Comparison of ENCODE assay signal across 1 cellular context in the genomic region with DNA sequence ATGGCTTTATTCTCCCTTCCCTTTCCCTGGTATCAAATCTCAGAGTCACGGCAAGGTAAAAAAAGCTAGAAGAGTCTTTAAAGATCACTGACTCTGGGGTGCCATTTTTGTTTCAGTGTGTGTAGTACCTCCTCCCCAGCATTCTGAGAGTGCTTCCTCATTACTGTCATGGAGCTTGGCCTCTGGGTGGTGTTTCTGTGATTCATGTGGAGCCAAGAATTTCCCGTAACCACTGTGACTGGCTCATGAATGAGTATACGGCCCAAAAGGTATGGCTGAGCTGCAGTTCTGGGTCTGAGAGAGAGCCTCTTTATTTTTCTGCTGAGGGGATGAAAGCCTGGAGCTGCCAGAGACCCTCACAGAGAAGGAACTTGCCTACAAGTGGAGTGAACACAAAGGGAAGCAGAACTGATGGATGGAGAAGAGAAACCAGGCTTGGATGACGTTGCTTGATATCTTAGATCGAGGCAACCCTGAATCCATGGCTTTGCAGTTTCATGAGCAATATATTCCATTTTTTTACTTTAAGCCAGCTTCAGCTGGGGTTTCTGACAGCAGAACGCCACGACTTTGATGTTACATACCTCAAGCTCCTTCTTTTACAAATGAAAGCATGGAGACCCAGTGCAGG.
TF ChIP-seq lines count a peak whose summit lies in the region.

No MANE protein-coding gene starts in this region.

TF ChIP-seq in GM23338, 12 proteins besides CTCF, POLR2A, EP300 and RAD21 (continued from another document):
- TF ChIP-seq, protein P1, sequence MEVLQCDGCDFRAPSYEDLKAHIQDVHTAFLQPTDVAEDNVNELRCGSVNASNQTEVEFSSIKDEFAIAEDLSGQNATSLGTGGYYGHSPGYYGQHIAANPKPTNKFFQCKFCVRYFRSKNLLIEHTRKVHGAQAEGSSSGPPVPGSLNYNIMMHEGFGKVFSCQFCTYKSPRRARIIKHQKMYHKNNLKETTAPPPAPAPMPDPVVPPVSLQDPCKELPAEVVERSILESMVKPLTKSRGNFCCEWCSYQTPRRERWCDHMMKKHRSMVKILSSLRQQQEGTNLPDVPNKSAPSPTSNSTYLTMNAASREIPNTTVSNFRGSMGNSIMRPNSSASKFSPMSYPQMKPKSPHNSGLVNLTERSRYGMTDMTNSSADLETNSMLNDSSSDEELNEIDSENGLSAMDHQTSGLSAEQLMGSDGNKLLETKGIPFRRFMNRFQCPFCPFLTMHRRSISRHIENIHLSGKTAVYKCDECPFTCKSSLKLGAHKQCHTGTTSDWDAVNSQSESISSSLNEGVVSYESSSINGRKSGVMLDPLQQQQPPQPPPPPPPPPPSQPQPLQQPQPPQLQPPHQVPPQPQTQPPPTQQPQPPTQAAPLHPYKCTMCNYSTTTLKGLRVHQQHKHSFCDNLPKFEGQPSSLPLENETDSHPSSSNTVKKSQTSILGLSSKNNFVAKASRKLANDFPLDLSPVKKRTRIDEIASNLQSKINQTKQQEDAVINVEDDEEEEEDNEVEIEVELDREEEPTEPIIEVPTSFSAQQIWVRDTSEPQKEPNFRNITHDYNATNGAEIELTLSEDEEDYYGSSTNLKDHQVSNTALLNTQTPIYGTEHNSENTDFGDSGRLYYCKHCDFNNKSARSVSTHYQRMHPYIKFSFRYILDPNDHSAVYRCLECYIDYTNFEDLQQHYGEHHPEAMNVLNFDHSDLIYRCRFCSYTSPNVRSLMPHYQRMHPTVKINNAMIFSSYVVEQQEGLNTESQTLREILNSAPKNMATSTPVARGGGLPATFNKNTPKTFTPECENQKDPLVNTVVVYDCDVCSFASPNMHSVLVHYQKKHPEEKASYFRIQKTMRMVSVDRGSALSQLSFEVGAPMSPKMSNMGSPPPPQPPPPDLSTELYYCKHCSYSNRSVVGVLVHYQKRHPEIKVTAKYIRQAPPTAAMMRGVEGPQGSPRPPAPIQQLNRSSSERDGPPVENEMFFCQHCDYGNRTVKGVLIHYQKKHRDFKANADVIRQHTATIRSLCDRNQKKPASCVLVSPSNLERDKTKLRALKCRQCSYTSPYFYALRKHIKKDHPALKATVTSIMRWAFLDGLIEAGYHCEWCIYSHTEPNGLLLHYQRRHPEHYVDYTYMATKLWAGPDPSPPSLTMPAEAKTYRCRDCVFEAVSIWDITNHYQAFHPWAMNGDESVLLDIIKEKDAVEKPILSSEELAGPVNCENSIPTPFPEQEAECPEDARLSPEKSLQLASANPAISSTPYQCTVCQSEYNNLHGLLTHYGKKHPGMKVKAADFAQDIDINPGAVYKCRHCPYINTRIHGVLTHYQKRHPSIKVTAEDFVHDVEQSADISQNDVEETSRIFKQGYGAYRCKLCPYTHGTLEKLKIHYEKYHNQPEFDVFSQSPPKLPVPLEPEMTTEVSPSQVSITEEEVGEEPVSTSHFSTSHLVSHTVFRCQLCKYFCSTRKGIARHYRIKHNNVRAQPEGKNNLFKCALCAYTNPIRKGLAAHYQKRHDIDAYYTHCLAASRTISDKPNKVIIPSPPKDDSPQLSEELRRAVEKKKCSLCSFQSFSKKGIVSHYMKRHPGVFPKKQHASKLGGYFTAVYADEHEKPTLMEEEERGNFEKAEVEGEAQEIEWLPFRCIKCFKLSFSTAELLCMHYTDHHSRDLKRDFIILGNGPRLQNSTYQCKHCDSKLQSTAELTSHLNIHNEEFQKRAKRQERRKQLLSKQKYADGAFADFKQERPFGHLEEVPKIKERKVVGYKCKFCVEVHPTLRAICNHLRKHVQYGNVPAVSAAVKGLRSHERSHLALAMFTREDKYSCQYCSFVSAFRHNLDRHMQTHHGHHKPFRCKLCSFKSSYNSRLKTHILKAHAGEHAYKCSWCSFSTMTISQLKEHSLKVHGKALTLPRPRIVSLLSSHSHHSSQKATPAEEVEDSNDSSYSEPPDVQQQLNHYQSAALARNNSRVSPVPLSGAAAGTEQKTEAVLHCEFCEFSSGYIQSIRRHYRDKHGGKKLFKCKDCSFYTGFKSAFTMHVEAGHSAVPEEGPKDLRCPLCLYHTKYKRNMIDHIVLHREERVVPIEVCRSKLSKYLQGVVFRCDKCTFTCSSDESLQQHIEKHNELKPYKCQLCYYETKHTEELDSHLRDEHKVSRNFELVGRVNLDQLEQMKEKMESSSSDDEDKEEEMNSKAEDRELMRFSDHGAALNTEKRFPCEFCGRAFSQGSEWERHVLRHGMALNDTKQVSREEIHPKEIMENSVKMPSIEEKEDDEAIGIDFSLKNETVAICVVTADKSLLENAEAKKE (CRISPR knock-in tag; IDR thresholded peaks at IDR 0.05) = no peak
- no peak for TF ChIP-seq ZNF331 (CRISPR knock-in tag; IDR thresholded peaks at IDR 0.05; ENCODE audit: low read depth)
- TF ChIP-seq POLR2AphosphoS5 (IDR thresholded peaks at IDR 0.05; ENCODE audit: low read depth) = no peak
- no peak for TF ChIP-seq ZNF114 (CRISPR knock-in tag; IDR thresholded peaks at IDR 0.05)
- no peak for TF ChIP-seq JUNB (IDR thresholded peaks at IDR 0.05; ENCODE audit: unreplicated experiment)
- TF ChIP-seq, protein P2, sequence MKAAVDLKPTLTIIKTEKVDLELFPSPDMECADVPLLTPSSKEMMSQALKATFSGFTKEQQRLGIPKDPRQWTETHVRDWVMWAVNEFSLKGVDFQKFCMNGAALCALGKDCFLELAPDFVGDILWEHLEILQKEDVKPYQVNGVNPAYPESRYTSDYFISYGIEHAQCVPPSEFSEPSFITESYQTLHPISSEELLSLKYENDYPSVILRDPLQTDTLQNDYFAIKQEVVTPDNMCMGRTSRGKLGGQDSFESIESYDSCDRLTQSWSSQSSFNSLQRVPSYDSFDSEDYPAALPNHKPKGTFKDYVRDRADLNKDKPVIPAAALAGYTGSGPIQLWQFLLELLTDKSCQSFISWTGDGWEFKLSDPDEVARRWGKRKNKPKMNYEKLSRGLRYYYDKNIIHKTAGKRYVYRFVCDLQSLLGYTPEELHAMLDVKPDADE (IDR thresholded peaks at IDR 0.05) = no peak
- TF ChIP-seq STAT1 (IDR thresholded peaks at IDR 0.05; ENCODE audit: unreplicated experiment) = no peak
- TF ChIP-seq EZH2 (IDR thresholded peaks at IDR 0.05; ENCODE audit: low read depth, unreplicated experiment) = no peak
